24 cellular contexts compared by ENCODE assay signal in genomic region chr9:72476100-72476499, GRCh38. TPM values are rescaled to one million over a fixed set of nuclear protein-coding genes. Genes with fewer than 3 reads are reported as not detected.
A peak's percentile ranks its signal among the peaks of the same experiment; 100 is the strongest.
DNase-seq lines count a peak whose midpoint lies in the region; ATAC-seq, FAIRE-seq and TF ChIP-seq lines count a peak whose summit lies in the region.
"Had no signal": no experiment of that assay in that cellular context is flagged by ENCODE, and none has a peak within 500 bp of the region (broad histone marks: within the 10 kb centered on the region; RNA-seq: fewer than 3 reads in every experiment).

No MANE protein-coding gene starts in this region.

- no peaks in the 10 kb centered on the region for H3K36me3 ChIP-seq in Panc1 (ENCODE audit: control insufficient read depth, insufficient read depth, low read length)
- H3K36me3 ChIP-seq in pancreas: no peaks in the 10 kb centered on the region

- peak overlapping the region; percentile 86; the same call in 1 of the 2 replicates for H3K27ac ChIP-seq in Panc1 (ENCODE audit: low read length)
- peak overlapping the region; percentile 41 for H3K27ac ChIP-seq in foreskin keratinocyte
- H3K27ac ChIP-seq in pancreas: no peak overlapping the region

- intact Hi-C loops in Panc1 (cut with micrococcal nuclease; ENCODE audit: unreplicated experiment): no loop called here
- intact Hi-C loops in pancreas (cut with DNase I): no loop called here

- no TSS peak for BruUV-seq in Panc1 (replicated peaks; lab: Mats Ljungman, UMichigan)

- POLR2A ChIA-PET in Panc1 (lab: Charles Lee): no interaction called here

- H3K4me3 ChIP-seq in Panc1 (ENCODE audit: low read depth in 2 of 2, low read length in 2 of 2): no peak overlapping the region
- no peak overlapping the region for H3K4me3 ChIP-seq in pancreas

- TF ChIP-seq CTCF in Panc1 (IDR thresholded peaks at IDR 0.05) (no peak), foreskin keratinocyte (conservative IDR thresholded peaks at IDR 0.05) (no peak), pancreas (IDR thresholded peaks at IDR 0.05) (no peak)

- H3K9me3 ChIP-seq in Panc1 (ENCODE audit: control insufficient read depth, insufficient read depth, low read depth, low read length) (no peaks in the 10 kb centered on the region), pancreas (no peaks in the 10 kb centered on the region)

- in situ Hi-C loops in Panc1 (cut with HindIII; ENCODE audit: low pct_unique_long_range_greater_than_20kb, low sequenced_read_pairs): no loop called here

- DNase-seq in Panc1 (ENCODE audit: low read depth, low spot score): no peak
- DNase-seq in foreskin keratinocyte: no peak
- no peak for DNase-seq in pancreas
- DNase-seq in GDM1 (lab: John Stamatoyannopoulos, UW): no peak
- no peak for DNase-seq in AG20443 (ENCODE audit: low spot score)
- DNase-seq in cerebellar cortex (ENCODE audit: low spot score): no peak
- DNase-seq in NCI-H1417 (lab: John Stamatoyannopoulos, UW): no peak
- DNase-seq: AML-193; C1 segment of cervical spinal cord; Calu3; CD8-positive, alpha-beta T cell; DMS153; GOT3; MV-4-11; NCI-H1105 treated with DMSO at 0.1 percent for 48 hours; NCI-H1694; NCI-H2081; NCI-H2171; NCI-H345; NCI-H524; NCI-H774 had no signal

- no peak for ATAC-seq in Panc1
- ATAC-seq in foreskin keratinocyte: no peak
- peak; percentile 29 to 46 (median 36) for ATAC-seq in pancreas
- ATAC-seq: Right ventricle myocardium inferior had no signal

- CTCF ChIA-PET in Panc1 (lab: Charles Lee): no interaction called here

- H3K27me3 ChIP-seq in Panc1 (ENCODE audit: control insufficient read depth, insufficient read depth, low read length): no peaks in the 10 kb centered on the region
- no peaks in the 10 kb centered on the region for H3K27me3 ChIP-seq in foreskin keratinocyte
- no peaks in the 10 kb centered on the region for H3K27me3 ChIP-seq in pancreas

- FAIRE-seq in pancreas (lab: Jason Lieb, UNC): no peak
- FAIRE-seq: HTR-8/SVneo had no signal

- H3K4me1 ChIP-seq in Panc1 (ENCODE audit: control insufficient read depth, insufficient read depth, low read length): peaks cover 21% of the 10 kb centered on the region
- H3K4me1 ChIP-seq in foreskin keratinocyte: peaks cover 48% of the 10 kb centered on the region
- peaks cover 9 to 27% (median 20%) of the 10 kb centered on the region in 3 donors for H3K4me1 ChIP-seq in pancreas

- 59 to 65% methylated on average over 3 of the region's 3 CpGs for WGBS in pancreas, 2 donors

RNA-seq across cellular contexts. Expression of gene TMC1, which starts 45.3 kb away (rescaled TPM):
- 0.36 TPM for total RNA-seq in Panc1 (2021; ENCODE audit: unreplicated experiment)
- 0.59 TPM for polyA plus RNA-seq in Panc1 (2012; ENCODE audit: insufficient read length)
- not detected in 2 replicates for total RNA-seq in foreskin keratinocyte
- polyA plus RNA-seq in foreskin keratinocyte: not detected in 2 replicates
- total RNA-seq in pancreas: not detected
- polyA plus RNA-seq in pancreas: not detected
- total RNA-seq: Calu3; CD8-positive, alpha-beta T cell; G401; Right ventricle myocardium inferior had no signal

Comparison
In these comparisons a context has a peak if more than half of its experiments do, and no peak if none do; other contexts are left out.
1. ATAC-seq: peak in pancreas (4 of 4); none in Panc1 (single experiment) and foreskin keratinocyte (single experiment).
2. H3K27ac ChIP-seq: peak in Panc1 (single experiment) and foreskin keratinocyte (single experiment); none in pancreas (0 of 4).